23 cellular contexts compared by ENCODE assay signal in the genomic region with DNA sequence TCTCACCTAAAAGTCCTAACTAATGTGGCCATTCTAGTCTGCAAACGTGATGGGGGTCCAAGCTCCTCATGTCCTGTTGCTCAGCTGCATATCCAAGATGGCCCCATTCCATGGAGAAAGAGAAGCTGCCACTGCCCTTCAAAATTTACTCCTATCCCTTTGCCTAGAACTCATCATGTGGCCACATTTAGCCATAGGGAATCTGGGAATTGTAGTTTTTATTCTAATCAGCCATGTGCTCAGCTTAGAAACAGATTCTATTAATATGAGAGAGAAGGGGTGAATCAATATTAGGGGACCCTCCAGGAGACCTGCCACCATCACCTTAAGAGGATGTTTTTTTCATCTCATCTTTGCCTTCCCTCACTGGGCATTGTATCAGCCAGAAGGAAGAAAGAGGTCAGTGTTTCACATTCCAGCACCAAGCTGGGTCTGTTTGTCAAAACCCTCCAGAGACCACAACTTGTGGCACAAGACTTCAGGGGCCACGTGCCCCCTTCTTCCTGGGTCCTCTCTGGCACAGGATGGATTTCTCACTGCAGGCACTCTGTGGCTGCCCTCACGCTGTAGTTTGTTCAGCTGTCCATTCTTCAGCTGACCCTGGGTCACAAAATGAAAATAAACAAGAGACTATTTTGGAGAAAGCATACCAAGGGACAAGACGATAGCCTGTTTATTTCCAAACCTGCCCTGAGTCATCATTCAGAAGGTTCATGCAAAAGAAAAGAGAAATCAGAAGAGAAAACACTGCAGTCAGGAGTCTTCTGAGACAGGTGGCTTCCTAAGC.
DNase-seq lines count a peak whose midpoint lies in the region; FAIRE-seq and TF ChIP-seq lines count a peak whose summit lies in the region.
"Had no signal": no experiment of that assay in that cellular context is flagged by ENCODE, and none has a peak within 500 bp of the region (broad histone marks: within the 10 kb centered on the region; RNA-seq: fewer than 3 reads in every experiment).

No MANE protein-coding gene starts in this region.

- in situ Hi-C loops in SK-MEL-5 (cut with HindIII; ENCODE audit: low pct_unique_long_range_greater_than_20kb, low sequenced_read_pairs): no loop called here

- no peaks in the 10 kb centered on the region for H4K20me1 ChIP-seq in fibroblast of lung (ENCODE audit: control insufficient read depth, extremely low read depth, insufficient read depth, low read length)

- peaks cover 6% of the 10 kb centered on the region for H3K4me1 Mint-ChIP-seq in HFFc6 (ENCODE audit: low read depth)
- H3K4me1 Mint-ChIP-seq: B cell had no signal

- H3K36me3 ChIP-seq in fibroblast of lung (ENCODE audit: control insufficient read depth, insufficient read depth, low read length): no peaks in the 10 kb centered on the region
- H3K36me3 ChIP-seq: esophagus muscularis mucosa, heart left ventricle, left ventricle myocardium inferior had no signal

- TF ChIP-seq CTCF in HFFc6 (IDR thresholded peaks at IDR 0.05): no peak
- no peak for TF ChIP-seq CTCF in fibroblast of lung (conservative IDR thresholded peaks at IDR 0.05 in 1 of 2, IDR thresholded peaks at IDR 0.05 in 1 of 2; ENCODE audit: low read depth in 1 of 2, low read length in 2 of 2)
- no peak for TF ChIP-seq CTCF in D721Med (IDR thresholded peaks at IDR 0.05; ENCODE audit: insufficient read depth, missing control alignments)

- H2AFZ ChIP-seq in fibroblast of lung (ENCODE audit: low read length): no peak overlapping the region
- H2AFZ ChIP-seq: neural progenitor cell had no signal

- no peak overlapping the region for H3K4me3 ChIP-seq in fibroblast of lung (replicated peaks in 1 of 4; ENCODE audit: control extremely low read depth in 1 of 4, insufficient read depth in 1 of 4, low read depth in 3 of 4, low read length in 4 of 4)
- H3K4me3 ChIP-seq: esophagus muscularis mucosa, heart left ventricle, left ventricle myocardium inferior, neural progenitor cell had no signal

- no peaks in the 10 kb centered on the region for H3K4me1 ChIP-seq in fibroblast of lung (ENCODE audit: control insufficient read depth, extremely low read depth, insufficient read depth, low read length)
- H3K4me1 ChIP-seq: esophagus muscularis mucosa had no signal

- peaks cover 19% of the 10 kb centered on the region for H3K36me3 Mint-ChIP-seq in HFFc6 (ENCODE audit: low read depth)
- H3K36me3 Mint-ChIP-seq: neural progenitor cell had no signal

- no peaks in the 10 kb centered on the region for H3K9me3 ChIP-seq in fibroblast of lung (ENCODE audit: control insufficient read depth, insufficient read depth, low read depth, low read length)

- H3K27ac ChIP-seq in fibroblast of lung (ENCODE audit: insufficient read depth, low read length): no peak overlapping the region
- H3K27ac ChIP-seq: esophagus muscularis mucosa, heart left ventricle, left ventricle myocardium inferior, neural progenitor cell had no signal

- DNase-seq in HFFc6 (peak; percentile 23), SK-MEL-5 (ENCODE audit: low read depth, low spot score) (peak; percentile 12), fibroblast of lung (ENCODE audit: low read depth in 2 of 2) (peak; percentile 23 to 67), pons (ENCODE audit: low spot score) (peak; percentile 2), H4 (ENCODE audit: low spot score) (no peak), HK-2 (ENCODE audit: unreplicated experiment) (no peak), D721Med (ENCODE audit: insufficient read length, low spot score) (no peak)
- DNase-seq: activated CD8-positive, alpha-beta T cell treated with anti-CD3 and anti-CD28 coated beads for 36 hours; activated gamma-delta T cell treated with Interleukin-2 at 50 U/mL for 16 hours; amygdala; COR-L47; effector CD8-positive, alpha-beta T cell; heart left ventricle; left ventricle myocardium inferior; NCI-H2171; SHP77 treated with DMSO at 0.1 percent for 48 hours; stimulated activated CD4-positive, alpha-beta T cell treated with anti-CD3 and anti-CD28 coated beads, Interleukin-4, amount 100 ng/mL, for 4 hours; T-helper 2 cell had no signal

- no peaks in the 10 kb centered on the region for H3K27me3 ChIP-seq in fibroblast of lung (ENCODE audit: control insufficient read depth, insufficient read depth, low read length)
- H3K27me3 ChIP-seq: esophagus muscularis mucosa, heart left ventricle, neural progenitor cell had no signal

- H3K27me3 Mint-ChIP-seq in HFFc6 (ENCODE audit: insufficient read depth): peaks cover 14% of the 10 kb centered on the region
- H3K27me3 Mint-ChIP-seq: activated CD8-positive, alpha-beta T cell treated with anti-CD3 and anti-CD28 coated beads for 36 hours; type B pancreatic cell had no signal

- H3K27ac Mint-ChIP-seq in HFFc6: no peak overlapping the region
- H3K27ac Mint-ChIP-seq: activated CD8-positive, alpha-beta T cell treated with anti-CD3 and anti-CD28 coated beads for 36 hours; B cell; neural progenitor cell; type B pancreatic cell had no signal

- H3K9ac ChIP-seq in fibroblast of lung (ENCODE audit: insufficient read depth, low read length): no peak overlapping the region
- H3K9ac ChIP-seq: neural progenitor cell had no signal

- peaks cover 34% of the 10 kb centered on the region for H3K9me3 Mint-ChIP-seq in HFFc6

- no peak overlapping the region for H3K4me3 Mint-ChIP-seq in HFFc6
- H3K4me3 Mint-ChIP-seq: activated CD8-positive, alpha-beta T cell treated with anti-CD3 and anti-CD28 coated beads for 36 hours; B cell; neural progenitor cell; type B pancreatic cell had no signal

- H3K4me2 ChIP-seq in fibroblast of lung (ENCODE audit: extremely low read depth, insufficient read depth, low read length): no peak overlapping the region
- H3K4me2 ChIP-seq: neural progenitor cell had no signal

- H3K79me2 ChIP-seq in fibroblast of lung (ENCODE audit: control insufficient read depth, insufficient read depth, low read length): no peaks in the 10 kb centered on the region

- no peak for FAIRE-seq in D721Med (lab: Jason Lieb, UNC)
- FAIRE-seq: GM18507 had no signal

Comparison
In these comparisons a context has a peak if more than half of its experiments do, and no peak if none do; other contexts are left out.
1. DNase-seq: peak in HFFc6 (single experiment), SK-MEL-5 (single experiment), fibroblast of lung (2 of 2) and pons (single experiment); none in H4 (single experiment), HK-2 (single experiment) and D721Med (single experiment).